ENCODE assay signal across 17 cellular contexts in the genomic region with DNA sequence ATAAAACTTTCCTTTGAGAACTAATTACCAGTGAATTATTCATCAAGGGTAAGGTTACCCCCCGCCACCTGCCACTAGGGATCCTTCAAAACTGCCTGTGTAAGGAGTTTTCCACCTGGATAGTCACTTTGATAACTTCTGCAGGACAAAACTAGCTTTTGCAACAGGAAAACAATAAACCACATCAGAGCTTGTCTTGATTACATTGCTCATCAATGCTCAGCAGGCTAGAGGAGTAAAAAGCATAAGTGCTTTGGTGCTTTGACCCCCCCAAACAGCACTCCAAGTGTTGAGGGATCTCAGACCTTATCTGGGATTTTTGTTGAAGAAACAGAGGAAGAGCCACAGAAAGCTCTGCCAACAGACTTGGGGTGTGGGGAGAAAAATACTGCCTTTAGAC.
"Had no signal": no experiment of that assay in that cellular context is flagged by ENCODE, and none has a peak within 500 bp of the region (broad histone marks: within the 10 kb centered on the region; RNA-seq: fewer than 3 reads in every experiment).

No MANE protein-coding gene starts in this region.

- H3K9me3 Mint-ChIP-seq: stimulated activated naive CD8-positive, alpha-beta T cell treated with anti-CD3 and anti-CD28 coated beads, Interleukin-15, Interleukin-2, amounts not matched to agents 100 ng/mL and 50 ng/mL, for 24 hours had no signal

- H3K4me1 ChIP-seq: colonic mucosa, right lobe of liver had no signal

- H3K27ac Mint-ChIP-seq: activated naive CD8-positive, alpha-beta T cell; progenitor cell of endocrine pancreas; stimulated activated naive CD8-positive, alpha-beta T cell treated with anti-CD3 and anti-CD28 coated beads, Interleukin-15, Interleukin-2, amounts not matched to agents 100 ng/mL and 50 ng/mL, for 24 hours had no signal

- ATAC-seq: activated CD4-positive, CD25-positive, alpha-beta regulatory T cell treated with anti-CD3 and anti-CD28 coated beads, Interleukin-2, amount 50 U/mL, for 24 hours had no signal

- H3K27me3 Mint-ChIP-seq: progenitor cell of endocrine pancreas had no signal

- H3K4me2 ChIP-seq: smooth muscle cell had no signal

- H3K27me3 ChIP-seq: colonic mucosa, esophagus squamous epithelium, right lobe of liver, suprapubic skin had no signal

- DNase-seq: activated CD4-positive, alpha-beta T cell treated with anti-CD3 and anti-CD28 coated beads, Interleukin-2, amount 50 U/mL, for 1 hour; activated CD8-positive, alpha-beta memory T cell treated with anti-CD3 and anti-CD28 coated beads for 24 hours; activated gamma-delta T cell treated with Interleukin-2 at 50 U/mL for 16 hours; amniotic stem cell; caudate nucleus; colonic mucosa; esophagus squamous epithelium; head of caudate nucleus; right lobe of liver; trophoblast cell had no signal

- H3K9me3 ChIP-seq: colonic mucosa, esophagus squamous epithelium, right lobe of liver, suprapubic skin had no signal

- H3K27ac ChIP-seq: colonic mucosa, esophagus squamous epithelium, right lobe of liver, suprapubic skin had no signal

- H3K36me3 ChIP-seq: colonic mucosa, esophagus squamous epithelium, right lobe of liver, suprapubic skin had no signal

- FAIRE-seq: frontal cortex had no signal

- H3K4me3 ChIP-seq: colonic mucosa, esophagus squamous epithelium, right lobe of liver, smooth muscle cell, suprapubic skin had no signal

- H3K4me3 Mint-ChIP-seq: activated naive CD8-positive, alpha-beta T cell; stimulated activated naive CD8-positive, alpha-beta T cell treated with anti-CD3 and anti-CD28 coated beads, Interleukin-15, Interleukin-2, amounts not matched to agents 100 ng/mL and 50 ng/mL, for 24 hours had no signal
